9 cellular contexts compared by ENCODE assay signal in genomic region chr1:247857069-247857985, GRCh38. TPM values are rescaled to one million over a fixed set of nuclear protein-coding genes. Genes with fewer than 3 reads are reported as not detected.
DNase-seq lines count a peak whose midpoint lies in the region; ATAC-seq, FAIRE-seq and TF ChIP-seq lines count a peak whose summit lies in the region.
"Had no signal": no experiment of that assay in that cellular context is flagged by ENCODE, and none has a peak within 500 bp of the region (broad histone marks: within the 10 kb centered on the region; RNA-seq: fewer than 3 reads in every experiment).

A gene with protein sequence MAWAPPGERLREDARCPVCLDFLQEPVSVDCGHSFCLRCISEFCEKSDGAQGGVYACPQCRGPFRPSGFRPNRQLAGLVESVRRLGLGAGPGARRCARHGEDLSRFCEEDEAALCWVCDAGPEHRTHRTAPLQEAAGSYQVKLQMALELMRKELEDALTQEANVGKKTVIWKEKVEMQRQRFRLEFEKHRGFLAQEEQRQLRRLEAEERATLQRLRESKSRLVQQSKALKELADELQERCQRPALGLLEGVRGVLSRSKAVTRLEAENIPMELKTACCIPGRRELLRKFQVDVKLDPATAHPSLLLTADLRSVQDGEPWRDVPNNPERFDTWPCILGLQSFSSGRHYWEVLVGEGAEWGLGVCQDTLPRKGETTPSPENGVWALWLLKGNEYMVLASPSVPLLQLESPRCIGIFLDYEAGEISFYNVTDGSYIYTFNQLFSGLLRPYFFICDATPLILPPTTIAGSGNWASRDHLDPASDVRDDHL (plus strand): TSS chr1:247857187. CDS start chr1:247857247, 60 bp downstream.

- H3K9me3 Mint-ChIP-seq in Caco-2 (ENCODE audit: unreplicated experiment): peaks cover 11% of the 10 kb centered on the region
- peaks cover 69% of the 10 kb centered on the region for H3K9me3 Mint-ChIP-seq in GM23338

- no peaks in the 10 kb centered on the region for H3K79me2 ChIP-seq in GM23338 (replicated peaks; ENCODE audit: insufficient read depth)

- CTCF ChIA-PET in Caco-2 (lab: Charles Lee): no interaction called here
- CTCF ChIA-PET in RWPE1 (lab: Yijun Ruan, JAX): interaction anchor here (0.6 to 0.8 kb wide), 6 partner anchors 60 to 1058 kb away, joined by 3 to 4 read pairs (median 4); no protein-coding TSS in a partner anchor

- H3K9ac ChIP-seq in colonic mucosa (ENCODE audit: low read depth in 2 of 2, low read length in 2 of 2): peak within 1 kb of the TSS in 1 of 2 donors; percentile 24

- no peaks in the 10 kb centered on the region for H4K20me1 ChIP-seq in GM23338 (replicated peaks; ENCODE audit: insufficient read depth)

- no peak within 1 kb of the TSS for H3K27ac Mint-ChIP-seq in Caco-2 (ENCODE audit: unreplicated experiment)
- H3K27ac Mint-ChIP-seq in GM23338: no peak within 1 kb of the TSS

- H3K36me3 Mint-ChIP-seq in Caco-2 (ENCODE audit: insufficient read depth, unreplicated experiment) (no peaks in the 10 kb centered on the region), GM23338 (ENCODE audit: low read depth) (peaks cover 6% of the 10 kb centered on the region; the same call in 2 of the 3 replicates)

- no peaks in the 10 kb centered on the region for H3F3A ChIP-seq in GM23338 (replicated peaks; ENCODE audit: low read depth)

- no peak within 1 kb of the TSS for H3K27ac ChIP-seq in GM23338 (ENCODE audit: low read depth)
- peak within 1 kb of the TSS; percentile 71 for H3K27ac ChIP-seq in RWPE1
- peak within 1 kb of the TSS; percentile 40 for H3K27ac ChIP-seq in colonic mucosa
- H3K27ac ChIP-seq in muscle layer of duodenum (ENCODE audit: low read length): no peak within 1 kb of the TSS

- ATAC-seq in GM23338: peak; percentile 89
- ATAC-seq in GM19324 (IDR thresholded peaks at IDR 0.05; ENCODE audit: low FRiP score, unreplicated experiment): no peak

- peak within 1 kb of the TSS; percentile 10; the same call in 1 of the 2 replicates for H3K4me3 ChIP-seq in Caco-2 (ENCODE audit: low read depth, low read length)
- H3K4me3 ChIP-seq in GM23338: peak within 1 kb of the TSS; percentile 77
- H3K4me3 ChIP-seq in colonic mucosa: peak within 1 kb of the TSS; percentile 59
- H3K4me3 ChIP-seq in muscle layer of duodenum (ENCODE audit: low read depth in 1 of 2, low read length in 2 of 2): peak within 1 kb of the TSS; percentile 46 to 64

- POLR2A ChIA-PET in Caco-2 (lab: Charles Lee) (no interaction called here), RWPE1 (lab: Yijun Ruan, JAX; ENCODE audit: low non-redundant PET) (interaction anchor here (0.7 kb wide), 2 partner anchors 29 to 738 kb away, joined by 3 read pairs; no protein-coding TSS in a partner anchor)

- H2AFZ ChIP-seq in GM23338: peak within 1 kb of the TSS; percentile 95

- FAIRE-seq in RCC 7860 (lab: Jason Lieb, UNC): no peak
- FAIRE-seq: bronchial epithelial cell had no signal

- no peaks in the 10 kb centered on the region for H3K9me2 ChIP-seq in GM23338 (ENCODE audit: insufficient read depth)

- peak within 1 kb of the TSS; percentile 85 for H3K4me2 ChIP-seq in GM23338

- H3K27me3 Mint-ChIP-seq in Caco-2 (ENCODE audit: insufficient read depth, unreplicated experiment) (peaks cover 12% of the 10 kb centered on the region), GM23338 (ENCODE audit: insufficient read depth, low read depth, poor library complexity) (peaks cover 16% of the 10 kb centered on the region)

- no peaks in the 10 kb centered on the region for H3K4me1 Mint-ChIP-seq in Caco-2 (ENCODE audit: low read depth, unreplicated experiment)
- H3K4me1 Mint-ChIP-seq in GM23338: peaks cover 6% of the 10 kb centered on the region

- intact Hi-C loops in Caco-2 (cut with micrococcal nuclease; ENCODE audit: unreplicated experiment): no loop called here
- intact Hi-C loops in colonic mucosa (cut with DNase I): no loop called here

- H3K9me3 ChIP-seq in Caco-2 (no peaks in the 10 kb centered on the region), colonic mucosa (no peaks in the 10 kb centered on the region), muscle layer of duodenum (ENCODE audit: control insufficient read depth in 1 of 2, low read length in 2 of 2) (no peaks in the 10 kb centered on the region)

- no TSS peak for BruUV-seq in Caco-2 (replicated peaks; lab: Mats Ljungman, UMichigan)

- DNase-seq in Caco-2: peak in 1 of 2 experiments; percentile 40
- peak; percentile 67 for DNase-seq in GM23338 (ENCODE audit: low spot score)
- DNase-seq in RWPE1 (ENCODE audit: low spot score): peak; percentile 39
- peak; percentile 76 for DNase-seq in colonic mucosa
- DNase-seq in RCC 7860 (ENCODE audit: low spot score): no peak
- DNase-seq in COR-L47 (lab: John Stamatoyannopoulos, UW): no peak

- peak within 1 kb of the TSS; percentile 66 for H3K4me3 Mint-ChIP-seq in Caco-2 (ENCODE audit: unreplicated experiment)
- H3K4me3 Mint-ChIP-seq in GM23338: peak within 1 kb of the TSS; percentile 73

- H3K27me3 ChIP-seq in Caco-2 (replicated peaks; ENCODE audit: control insufficient read depth, insufficient read depth, low read length) (no peaks in the 10 kb centered on the region), GM23338 (ENCODE audit: insufficient read depth) (peaks cover 18% of the 10 kb centered on the region), colonic mucosa (peaks cover 5% of the 10 kb centered on the region), muscle layer of duodenum (ENCODE audit: low read depth, low read length) (peaks cover 4% of the 10 kb centered on the region)

- H3K36me3 ChIP-seq in Caco-2 (ENCODE audit: control insufficient read depth, insufficient read depth, low read length): no peaks in the 10 kb centered on the region
- H3K36me3 ChIP-seq in GM23338 (ENCODE audit: insufficient read depth): 0 out of 2 replicates have a peak, but pooled peaks cover 2% of the 10 kb centered on the region
- H3K36me3 ChIP-seq in colonic mucosa: no peaks in the 10 kb centered on the region
- H3K36me3 ChIP-seq in muscle layer of duodenum (ENCODE audit: control insufficient read depth in 1 of 2, insufficient read depth in 2 of 2, low read length in 2 of 2): no peaks in the 10 kb centered on the region

- H3K4me1 ChIP-seq in Caco-2 (no peaks in the 10 kb centered on the region), GM23338 (ENCODE audit: insufficient read depth) (peaks cover 6% of the 10 kb centered on the region; the same call in 1 of the 2 replicates), colonic mucosa (no peaks in the 10 kb centered on the region), muscle layer of duodenum (ENCODE audit: control insufficient read depth in 1 of 2, insufficient read depth in 2 of 2, low read length in 2 of 2) (peaks cover 0 to 4% of the 10 kb centered on the region in 2 donors)

- peak in 1 of 2 experiments; percentile 20 for TF ChIP-seq CTCF in Caco-2 (IDR thresholded peaks at IDR 0.05; ENCODE audit: insufficient read depth in 1 of 2, low read depth in 1 of 2, low read length in 1 of 2, severe bottlenecking in 1 of 2, unreplicated experiment in 1 of 2)
- peak in 1 of 2 experiments; percentile 66; a peak in 2 of 4 replicates for TF ChIP-seq CTCF in GM23338 (conservative IDR thresholded peaks at IDR 0.05; ENCODE audit: low read depth in 2 of 2)
- TF ChIP-seq CTCF in RWPE1 (conservative IDR thresholded peaks at IDR 0.05; ENCODE audit: low read depth): peak; percentile 39
- TF ChIP-seq CTCF in colonic mucosa (IDR thresholded peaks at IDR 0.05): no peak

TF ChIP-seq in GM23338, 12 proteins besides CTCF, POLR2A, EP300 and RAD21:
- TF ChIP-seq, protein P1, sequence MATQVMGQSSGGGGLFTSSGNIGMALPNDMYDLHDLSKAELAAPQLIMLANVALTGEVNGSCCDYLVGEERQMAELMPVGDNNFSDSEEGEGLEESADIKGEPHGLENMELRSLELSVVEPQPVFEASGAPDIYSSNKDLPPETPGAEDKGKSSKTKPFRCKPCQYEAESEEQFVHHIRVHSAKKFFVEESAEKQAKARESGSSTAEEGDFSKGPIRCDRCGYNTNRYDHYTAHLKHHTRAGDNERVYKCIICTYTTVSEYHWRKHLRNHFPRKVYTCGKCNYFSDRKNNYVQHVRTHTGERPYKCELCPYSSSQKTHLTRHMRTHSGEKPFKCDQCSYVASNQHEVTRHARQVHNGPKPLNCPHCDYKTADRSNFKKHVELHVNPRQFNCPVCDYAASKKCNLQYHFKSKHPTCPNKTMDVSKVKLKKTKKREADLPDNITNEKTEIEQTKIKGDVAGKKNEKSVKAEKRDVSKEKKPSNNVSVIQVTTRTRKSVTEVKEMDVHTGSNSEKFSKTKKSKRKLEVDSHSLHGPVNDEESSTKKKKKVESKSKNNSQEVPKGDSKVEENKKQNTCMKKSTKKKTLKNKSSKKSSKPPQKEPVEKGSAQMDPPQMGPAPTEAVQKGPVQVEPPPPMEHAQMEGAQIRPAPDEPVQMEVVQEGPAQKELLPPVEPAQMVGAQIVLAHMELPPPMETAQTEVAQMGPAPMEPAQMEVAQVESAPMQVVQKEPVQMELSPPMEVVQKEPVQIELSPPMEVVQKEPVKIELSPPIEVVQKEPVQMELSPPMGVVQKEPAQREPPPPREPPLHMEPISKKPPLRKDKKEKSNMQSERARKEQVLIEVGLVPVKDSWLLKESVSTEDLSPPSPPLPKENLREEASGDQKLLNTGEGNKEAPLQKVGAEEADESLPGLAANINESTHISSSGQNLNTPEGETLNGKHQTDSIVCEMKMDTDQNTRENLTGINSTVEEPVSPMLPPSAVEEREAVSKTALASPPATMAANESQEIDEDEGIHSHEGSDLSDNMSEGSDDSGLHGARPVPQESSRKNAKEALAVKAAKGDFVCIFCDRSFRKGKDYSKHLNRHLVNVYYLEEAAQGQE (IDR thresholded peaks at IDR 0.05; ENCODE audit: unreplicated experiment): peak; percentile 13
- TF ChIP-seq, protein P2, sequence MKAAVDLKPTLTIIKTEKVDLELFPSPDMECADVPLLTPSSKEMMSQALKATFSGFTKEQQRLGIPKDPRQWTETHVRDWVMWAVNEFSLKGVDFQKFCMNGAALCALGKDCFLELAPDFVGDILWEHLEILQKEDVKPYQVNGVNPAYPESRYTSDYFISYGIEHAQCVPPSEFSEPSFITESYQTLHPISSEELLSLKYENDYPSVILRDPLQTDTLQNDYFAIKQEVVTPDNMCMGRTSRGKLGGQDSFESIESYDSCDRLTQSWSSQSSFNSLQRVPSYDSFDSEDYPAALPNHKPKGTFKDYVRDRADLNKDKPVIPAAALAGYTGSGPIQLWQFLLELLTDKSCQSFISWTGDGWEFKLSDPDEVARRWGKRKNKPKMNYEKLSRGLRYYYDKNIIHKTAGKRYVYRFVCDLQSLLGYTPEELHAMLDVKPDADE (IDR thresholded peaks at IDR 0.05): no peak

RNA-seq across cellular contexts. Expression of the gene that starts here (rescaled TPM):
- not detected in 2 replicates for total RNA-seq in Caco-2 (2022)
- total RNA-seq in GM23338 (2014; rRNA removed; shearing (Covaris generic)): 3.4 and 4.3 TPM in 2 replicates
- polyA plus RNA-seq in GM23338 (2016; fragmentation: Nextera tagmentation; extraction: Ambion mirVana): 1.6 and 2.4 TPM in 2 replicates
- total RNA-seq in colonic mucosa: 1 to 10 TPM; 2.4 to 3.6 TPM
- total RNA-seq: bronchial epithelial cell had no signal

Comparison
In these comparisons a context has a peak if more than half of its experiments do, and no peak if none do; other contexts are left out.
1. DNase-seq: peak in GM23338 (single experiment), RWPE1 (single experiment) and colonic mucosa (single experiment); none in RCC 7860 (single experiment) and COR-L47 (single experiment).
2. H3K4me3 ChIP-seq: peak in every context shown above with its lines; median percentile 77 in GM23338; 59 in colonic mucosa; 55 in muscle layer of duodenum; 10 in Caco-2.
3. H3K27ac ChIP-seq: peak in RWPE1 (single experiment) and colonic mucosa (single experiment); none in GM23338 (single experiment) and muscle layer of duodenum (single experiment).